In genomic region chr22:25206998-25207397, GRCh38 we compare ENCODE assay signal across 38 cellular contexts. TPM values are rescaled to one million over a fixed set of nuclear protein-coding genes. Genes with fewer than 3 reads are reported as not detected.
"Had no signal": no experiment of that assay in that cellular context is flagged by ENCODE, and none has a peak within 500 bp of the region (broad histone marks: within the 10 kb centered on the region; RNA-seq: fewer than 3 reads in every experiment).

No MANE protein-coding gene starts in this region.

- H3K4me1 ChIP-seq: adrenal gland, ascending aorta had no signal

- H3K27ac ChIP-seq: adrenal gland, ascending aorta, cardiac muscle cell, VCaP had no signal

- H3K9me3 ChIP-seq: adrenal gland, ascending aorta had no signal

- H3K27me3 Mint-ChIP-seq: activated CD4-positive, alpha-beta memory T cell treated with anti-CD3 and anti-CD28 coated beads for 36 hours; activated CD4-positive, alpha-beta T cell treated with anti-CD3 and anti-CD28 coated beads, Interleukin-2, amount 10 ng/mL, durations not matched to agents 24 days and 14 days; activated CD8-positive, alpha-beta T cell treated with anti-CD3 and anti-CD28 coated beads for 36 hours; activated T-helper 17 cell treated with anti-CD3 and anti-CD28 coated beads, Interleukin-2, amount 50 U/mL, for 72 hours; central memory CD8-positive, alpha-beta T cell had no signal

- H3K36me3 Mint-ChIP-seq: activated CD4-positive, alpha-beta memory T cell treated with anti-CD3 and anti-CD28 coated beads for 36 hours; activated naive CD4-positive, alpha-beta T cell treated with anti-CD3 and anti-CD28 coated beads, Interleukin-2, amount 50 U/mL, for 72 hours; activated naive CD8-positive, alpha-beta T cell treated with anti-CD3 and anti-CD28 coated beads for 36 hours; brain had no signal

- H3K4me3 ChIP-seq: adrenal gland, ascending aorta, cardiac muscle cell had no signal

- H3K9me3 Mint-ChIP-seq: activated B cell treated with CpG ODN at 0.5 μM for 24 hours; activated CD4-positive, alpha-beta memory T cell treated with anti-CD3 and anti-CD28 coated beads for 36 hours; activated CD4-positive, alpha-beta T cell treated with anti-CD3 and anti-CD28 coated beads, Interleukin-2, amount 10 ng/mL, durations not matched to agents 24 days and 14 days; activated CD8-positive, alpha-beta T cell treated with anti-CD3 and anti-CD28 coated beads for 36 hours; activated naive CD4-positive, alpha-beta T cell treated with anti-CD3 and anti-CD28 coated beads for 36 hours; activated naive CD4-positive, alpha-beta T cell treated with anti-CD3 and anti-CD28 coated beads, Interleukin-2, amount 50 U/mL, for 72 hours; activated naive CD8-positive, alpha-beta T cell treated with anti-CD3 and anti-CD28 coated beads for 36 hours; activated T-cell treated with anti-CD3 and anti-CD28 coated beads, Interleukin-2, amount 50 U/mL, for 4 hours; activated T-cell treated with anti-CD3 and anti-CD28 coated beads, Interleukin-2, amount 50 U/mL, for 72 hours; activated T-helper 1 cell treated with anti-CD3 and anti-CD28 coated beads, Interleukin-12 subunit alpha, Interleukin-12 subunit beta, Interleukin-2, Interleukin-4 antibody, amounts not matched to agents 30 ng/mL and 10 ng/mL and 1 ng/mL, durations not matched to agents 14 hours and 24 hours and 36 hours; activated T-helper 17 cell treated with anti-CD3 and anti-CD28 coated beads, Interleukin-2, amount 50 U/mL, for 72 hours; brain; central memory CD8-positive, alpha-beta T cell; T-helper 1 cell treated with Interleukin-12 subunit alpha and Interleukin-12 subunit beta and Interleukin-4 antibody, amounts not matched to agents 30 μg/mL and 1 μg/mL, for 36 hours; T-helper 2 cell treated with Interferon-gamma antibody and Interleukin-4, amounts not matched to agents 5 μg/mL and 100 μg/mL, for 36 hours had no signal

- H3K36me3 ChIP-seq: adrenal gland, ascending aorta, cardiac muscle cell had no signal

- ATAC-seq: activated CD8-positive, alpha-beta T cell treated with anti-CD3 and anti-CD28 coated beads for 36 hours; activated naive CD4-positive, alpha-beta T cell treated with anti-CD3 and anti-CD28 coated beads, Interleukin-2, amount 50 U/mL, for 72 hours; activated T-cell treated with anti-CD3 and anti-CD28 coated beads, Interleukin-2, amount 50 U/mL, for 4 hours; activated T-cell treated with anti-CD3 and anti-CD28 coated beads, Interleukin-2, amount 50 U/mL, for 72 hours; activated T-helper 17 cell treated with anti-CD3 and anti-CD28 coated beads, Interleukin-2, amount 50 U/mL, for 72 hours had no signal

- H3K27ac Mint-ChIP-seq: activated B cell treated with CpG ODN at 0.5 μM for 24 hours; activated CD4-positive, alpha-beta memory T cell treated with anti-CD3 and anti-CD28 coated beads for 36 hours; activated CD4-positive, alpha-beta T cell treated with anti-CD3 and anti-CD28 coated beads, Interleukin-2, amount 10 ng/mL, durations not matched to agents 24 days and 14 days; activated CD8-positive, alpha-beta T cell treated with anti-CD3 and anti-CD28 coated beads for 36 hours; activated naive CD4-positive, alpha-beta T cell treated with anti-CD3 and anti-CD28 coated beads for 36 hours; activated naive CD8-positive, alpha-beta T cell treated with anti-CD3 and anti-CD28 coated beads for 36 hours; activated T-cell treated with anti-CD3 and anti-CD28 coated beads, Interleukin-2, amount 50 U/mL, for 72 hours; activated T-helper 1 cell treated with anti-CD3 and anti-CD28 coated beads, Interleukin-12 subunit alpha, Interleukin-12 subunit beta, Interleukin-2, Interleukin-4 antibody, amounts not matched to agents 30 ng/mL and 10 ng/mL and 1 ng/mL, durations not matched to agents 14 hours and 24 hours and 36 hours; activated T-helper 17 cell treated with anti-CD3 and anti-CD28 coated beads, Interleukin-2, amount 50 U/mL, for 72 hours; brain; T-helper 1 cell treated with Interleukin-12 subunit alpha and Interleukin-12 subunit beta and Interleukin-4 antibody, amounts not matched to agents 30 μg/mL and 1 μg/mL, for 36 hours; T-helper 2 cell treated with Interferon-gamma antibody and Interleukin-4, amounts not matched to agents 5 μg/mL and 100 μg/mL, for 36 hours had no signal

- H3K4me3 Mint-ChIP-seq: activated B cell treated with CpG ODN at 0.5 μM for 24 hours; activated CD4-positive, alpha-beta memory T cell treated with anti-CD3 and anti-CD28 coated beads for 36 hours; activated CD4-positive, alpha-beta T cell treated with anti-CD3 and anti-CD28 coated beads, Interleukin-2, amount 10 ng/mL, durations not matched to agents 24 days and 14 days; activated CD8-positive, alpha-beta T cell treated with anti-CD3 and anti-CD28 coated beads for 36 hours; activated naive CD4-positive, alpha-beta T cell treated with anti-CD3 and anti-CD28 coated beads for 36 hours; activated naive CD8-positive, alpha-beta T cell treated with anti-CD3 and anti-CD28 coated beads for 36 hours; activated T-cell treated with anti-CD3 and anti-CD28 coated beads, Interleukin-2, amount 50 U/mL, for 4 hours; activated T-cell treated with anti-CD3 and anti-CD28 coated beads, Interleukin-2, amount 50 U/mL, for 72 hours; activated T-helper 1 cell treated with anti-CD3 and anti-CD28 coated beads, Interleukin-12 subunit alpha, Interleukin-12 subunit beta, Interleukin-2, Interleukin-4 antibody, amounts not matched to agents 30 ng/mL and 10 ng/mL and 1 ng/mL, durations not matched to agents 14 hours and 24 hours and 36 hours; activated T-helper 17 cell treated with anti-CD3 and anti-CD28 coated beads, Interleukin-2, amount 50 U/mL, for 72 hours; brain; central memory CD8-positive, alpha-beta T cell; T-helper 1 cell treated with Interleukin-12 subunit alpha and Interleukin-12 subunit beta and Interleukin-4 antibody, amounts not matched to agents 30 μg/mL and 1 μg/mL, for 36 hours; T-helper 2 cell treated with Interferon-gamma antibody and Interleukin-4, amounts not matched to agents 5 μg/mL and 100 μg/mL, for 36 hours had no signal

- DNase-seq: activated B cell treated with CpG ODN at 0.5 μM for 24 hours; activated CD4-positive, alpha-beta memory T cell treated with anti-CD3 and anti-CD28 coated beads for 36 hours; activated CD4-positive, alpha-beta T cell treated with anti-CD3 and anti-CD28 coated beads for 4 hours; activated CD4-positive, alpha-beta T cell treated with anti-CD3 and anti-CD28 coated beads, Interleukin-2, amount 10 ng/mL, durations not matched to agents 24 days and 14 days; activated CD4-positive, alpha-beta T cell treated with anti-CD3 and anti-CD28 coated beads, Interleukin-2, amount 50 U/mL, for 1 hour; activated CD4-positive, alpha-beta T cell treated with anti-CD3 and anti-CD28 coated beads, Interleukin-2, amount 50 U/mL, for 4 hours; activated CD4-positive, CD25-positive, alpha-beta regulatory T cell treated with anti-CD3 and anti-CD28 coated beads, Interleukin-2, amount 50 U/mL, for 72 hours; activated CD8-positive, alpha-beta memory T cell treated with anti-CD3 and anti-CD28 coated beads, Interleukin-2, amount 50 U/mL, for 4 hours; activated CD8-positive, alpha-beta T cell treated with anti-CD3 and anti-CD28 coated beads for 36 hours; activated effector memory CD4-positive, alpha-beta T cell treated with anti-CD3 and anti-CD28 coated beads, Interleukin-2, amount 50 U/mL, for 16 hours; activated gamma-delta T cell treated with Interleukin-2 at 50 U/mL for 16 hours; activated naive CD4-positive, alpha-beta T cell; activated naive CD4-positive, alpha-beta T cell treated with anti-CD3 and anti-CD28 coated beads for 36 hours; activated naive CD4-positive, alpha-beta T cell treated with anti-CD3 and anti-CD28 coated beads, Interleukin-2, amount 50 U/mL, for 16 hours; activated naive CD8-positive, alpha-beta T cell treated with anti-CD3 and anti-CD28 coated beads for 36 hours; activated T-cell treated with anti-CD3 and anti-CD28 coated beads for 4 hours; activated T-cell treated with anti-CD3 and anti-CD28 coated beads, Interleukin-2, amount 50 U/mL, for 1 hour; activated T-cell treated with anti-CD3 and anti-CD28 coated beads, Interleukin-2, amount 50 U/mL, for 4 hours; activated T-cell treated with anti-CD3 and anti-CD28 coated beads, Interleukin-2, amount 50 U/mL, for 72 hours; adrenal gland; amniotic stem cell; caudate nucleus; cerebellar nuclear complex; T-helper 1 cell; T-helper 2 cell; T-helper 9 cell had no signal

- H3K4me1 Mint-ChIP-seq: activated B cell treated with CpG ODN at 0.5 μM for 24 hours; activated CD4-positive, alpha-beta T cell treated with anti-CD3 and anti-CD28 coated beads, Interleukin-2, amount 10 ng/mL, durations not matched to agents 24 days and 14 days; activated naive CD8-positive, alpha-beta T cell treated with anti-CD3 and anti-CD28 coated beads for 36 hours; activated T-helper 17 cell treated with anti-CD3 and anti-CD28 coated beads, Interleukin-2, amount 50 U/mL, for 72 hours; brain; central memory CD8-positive, alpha-beta T cell had no signal

- H3K27me3 ChIP-seq: adrenal gland, ascending aorta, cardiac muscle cell had no signal

RNA-seq across cellular contexts. Expression of gene CRYBB3, which starts 7.3 kb away (rescaled TPM):
- total RNA-seq: activated B cell treated with CpG ODN at 0.5 μM for 24 hours; activated CD8-positive, alpha-beta T cell treated with anti-CD3 and anti-CD28 coated beads for 36 hours; activated naive CD4-positive, alpha-beta T cell treated with anti-CD3 and anti-CD28 coated beads for 36 hours; activated T-helper 17 cell treated with anti-CD3 and anti-CD28 coated beads, Interleukin-2, amount 50 U/mL, for 72 hours; ascending aorta; bronchial epithelial cell; cardiac muscle cell had no signal

RNA-seq across cellular contexts. Expression of gene CRYBB2, which starts 12.4 kb away (rescaled TPM):
- total RNA-seq: activated B cell treated with CpG ODN at 0.5 μM for 24 hours; activated CD4-positive, alpha-beta memory T cell treated with anti-CD3 and anti-CD28 coated beads for 36 hours; activated CD4-positive, alpha-beta T cell treated with anti-CD3 and anti-CD28 coated beads, Interleukin-2, amount 10 ng/mL, durations not matched to agents 24 days and 14 days; activated CD8-positive, alpha-beta memory T cell treated with anti-CD3 and anti-CD28 coated beads for 36 hours; activated CD8-positive, alpha-beta T cell treated with anti-CD3 and anti-CD28 coated beads for 36 hours; activated naive CD4-positive, alpha-beta T cell treated with anti-CD3 and anti-CD28 coated beads for 36 hours; activated naive CD4-positive, alpha-beta T cell treated with anti-CD3 and anti-CD28 coated beads, Interleukin-2, amount 50 U/mL, for 72 hours; activated naive CD8-positive, alpha-beta T cell treated with anti-CD3 and anti-CD28 coated beads for 36 hours; activated T-helper 1 cell treated with anti-CD3 and anti-CD28 coated beads, Interleukin-12 subunit alpha, Interleukin-12 subunit beta, Interleukin-2, Interleukin-4 antibody, amounts not matched to agents 30 ng/mL and 10 ng/mL and 1 ng/mL, durations not matched to agents 14 hours and 24 hours and 36 hours; adrenal gland; ascending aorta; bronchial epithelial cell; cardiac muscle cell had no signal
- polyA plus RNA-seq: cardiac muscle cell had no signal
